In the genomic region with DNA sequence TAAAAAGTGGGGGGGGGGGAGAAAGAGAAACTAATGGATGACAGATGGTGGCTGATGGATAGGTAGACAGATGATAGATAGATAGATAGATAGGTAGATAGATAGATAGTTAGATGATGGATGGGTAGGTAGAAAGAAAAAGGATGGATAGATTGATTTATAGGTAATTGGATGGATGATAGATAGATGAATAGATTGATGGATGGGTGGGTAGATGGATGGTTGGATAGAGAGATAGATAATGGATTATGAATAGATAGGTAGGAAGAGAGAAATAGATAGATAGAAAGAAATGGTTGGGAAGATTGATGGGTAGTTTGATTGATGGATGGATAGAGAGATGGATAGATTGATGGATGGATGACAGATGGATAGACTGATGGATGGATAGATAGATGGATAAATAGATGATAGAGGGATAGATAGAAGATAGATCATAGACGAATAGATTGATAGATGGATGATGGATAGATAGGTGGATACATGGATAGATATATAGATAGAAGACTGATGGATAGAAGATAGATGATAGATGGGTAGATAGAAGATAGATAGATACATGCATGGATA, we compare ENCODE assay signal across 27 cellular contexts.
"Had no signal": no experiment of that assay in that cellular context is flagged by ENCODE, and none has a peak within 500 bp of the region (broad histone marks: within the 10 kb centered on the region; RNA-seq: fewer than 3 reads in every experiment).

No MANE protein-coding gene starts in this region.

- H3K27ac ChIP-seq: neural progenitor cell, ovary, parathyroid adenoma, psoas muscle, right lobe of liver, sigmoid colon, stomach, thoracic aorta, thyroid gland, tibial nerve, upper lobe of left lung, vagina had no signal

- H3K9me3 ChIP-seq: psoas muscle, right lobe of liver, sigmoid colon, stomach, thoracic aorta, thyroid gland, tibial nerve, upper lobe of left lung, vagina had no signal

- H3K9ac ChIP-seq: neural progenitor cell, parathyroid adenoma had no signal

- H3K79me2 ChIP-seq: parathyroid adenoma had no signal

- H2AFZ ChIP-seq: neural progenitor cell, parathyroid adenoma had no signal

- DNase-seq: naive thymus-derived CD4-positive, alpha-beta T cell; natural killer cell; occipital lobe; ovary; psoas muscle; right cardiac atrium; right lobe of liver; small intestine; stimulated activated CD4-positive, alpha-beta T cell treated with anti-CD3 and anti-CD28 coated beads, Interleukin-15, amount 100 ng/mL, for 24 hours; stimulated activated CD4-positive, alpha-beta T cell treated with anti-CD3 and anti-CD28 coated beads, Interleukin-2, amount 100 ng/mL, for 24 hours; stimulated activated CD4-positive, alpha-beta T cell treated with anti-CD3 and anti-CD28 coated beads, Interleukin-2, amount 100 ng/mL, for 48 hours; stimulated activated CD4-positive, alpha-beta T cell treated with anti-CD3 and anti-CD28 coated beads, Interleukin-4, amount 100 ng/mL, for 24 hours; stimulated activated naive B cell treated with anti-CD40 and anti-IgM and Interleukin-4, amounts not matched to agents 10 μg/mL and 1 μg/mL and 100 μg/mL, for 72 hours; stimulated activated naive CD4-positive, alpha-beta T cell treated with Interleukin-2 at 50 U/mL for 16 hours; stomach; thyroid gland; trophoblast cell had no signal

- H3K36me3 Mint-ChIP-seq: naive thymus-derived CD4-positive, alpha-beta T cell; natural killer cell; neural progenitor cell; stimulated activated effector memory CD8-positive, alpha-beta T cell treated with anti-CD3 and anti-CD28 coated beads, Interleukin-12 subunit alpha, Interleukin-12 subunit beta, amount 100 ng/mL, for 72 hours; stimulated activated naive B cell treated with anti-CD40 and anti-IgM and Interleukin-4, amounts not matched to agents 10 μg/mL and 1 μg/mL and 100 μg/mL, for 72 hours had no signal

- H3K27ac Mint-ChIP-seq: naive thymus-derived CD4-positive, alpha-beta T cell; natural killer cell; neural progenitor cell; progenitor cell of endocrine pancreas; stimulated activated effector memory CD8-positive, alpha-beta T cell treated with anti-CD3 and anti-CD28 coated beads, Interleukin-12 subunit alpha, Interleukin-12 subunit beta, amount 100 ng/mL, for 72 hours; stimulated activated naive B cell treated with anti-CD40 and anti-IgM and Interleukin-4, amounts not matched to agents 10 μg/mL and 1 μg/mL and 100 μg/mL, for 72 hours; stimulated activated naive CD8-positive, alpha-beta T cell treated with anti-CD3 and anti-CD28 coated beads, Interleukin-15, Interleukin-2, amounts not matched to agents 100 ng/mL and 50 ng/mL, for 24 hours had no signal

- H3K4me1 ChIP-seq: parathyroid adenoma, psoas muscle, right lobe of liver, stomach, thyroid gland, upper lobe of left lung, vagina had no signal

- H3K27me3 ChIP-seq: neural progenitor cell, ovary, right lobe of liver, sigmoid colon, thyroid gland, tibial nerve, upper lobe of left lung, vagina had no signal

- H3K27me3 Mint-ChIP-seq: stimulated activated naive B cell treated with anti-CD40 and anti-IgM and Interleukin-4, amounts not matched to agents 10 μg/mL and 1 μg/mL and 100 μg/mL, for 72 hours had no signal

- H3K4me3 ChIP-seq: neural progenitor cell, ovary, psoas muscle, right lobe of liver, sigmoid colon, stomach, thoracic aorta, thyroid gland, tibial nerve, upper lobe of left lung, vagina had no signal

- H3K9me3 Mint-ChIP-seq: natural killer cell; neural progenitor cell; stimulated activated effector memory CD8-positive, alpha-beta T cell treated with anti-CD3 and anti-CD28 coated beads, Interleukin-12 subunit alpha, Interleukin-12 subunit beta, amount 100 ng/mL, for 72 hours; stimulated activated naive CD8-positive, alpha-beta T cell treated with anti-CD3 and anti-CD28 coated beads, Interleukin-15, Interleukin-2, amounts not matched to agents 100 ng/mL and 50 ng/mL, for 24 hours had no signal

- H3K4me1 Mint-ChIP-seq: naive thymus-derived CD4-positive, alpha-beta T cell; natural killer cell; stimulated activated effector memory CD8-positive, alpha-beta T cell treated with anti-CD3 and anti-CD28 coated beads, Interleukin-12 subunit alpha, Interleukin-12 subunit beta, amount 100 ng/mL, for 72 hours; stimulated activated naive B cell treated with anti-CD40 and anti-IgM and Interleukin-4, amounts not matched to agents 10 μg/mL and 1 μg/mL and 100 μg/mL, for 72 hours had no signal

- H3K4me3 Mint-ChIP-seq: naive thymus-derived CD4-positive, alpha-beta T cell; natural killer cell; neural progenitor cell; stimulated activated effector memory CD8-positive, alpha-beta T cell treated with anti-CD3 and anti-CD28 coated beads, Interleukin-12 subunit alpha, Interleukin-12 subunit beta, amount 100 ng/mL, for 72 hours; stimulated activated naive B cell treated with anti-CD40 and anti-IgM and Interleukin-4, amounts not matched to agents 10 μg/mL and 1 μg/mL and 100 μg/mL, for 72 hours; stimulated activated naive CD8-positive, alpha-beta T cell treated with anti-CD3 and anti-CD28 coated beads, Interleukin-15, Interleukin-2, amounts not matched to agents 100 ng/mL and 50 ng/mL, for 24 hours had no signal

- H3K4me2 ChIP-seq: neural progenitor cell had no signal

- H3K36me3 ChIP-seq: neural progenitor cell, ovary, right lobe of liver, sigmoid colon, stomach, thoracic aorta, thyroid gland, tibial nerve, upper lobe of left lung, vagina had no signal

- ATAC-seq: naive thymus-derived CD4-positive, alpha-beta T cell; natural killer cell; psoas muscle; right cardiac atrium; right lobe of liver; stimulated activated effector memory CD8-positive, alpha-beta T cell treated with anti-CD3 and anti-CD28 coated beads, Interleukin-12 subunit alpha, Interleukin-12 subunit beta, amount 100 ng/mL, for 72 hours; stimulated activated naive B cell treated with anti-CD40 and anti-IgM and Interleukin-4, amounts not matched to agents 10 μg/mL and 1 μg/mL and 100 μg/mL, for 72 hours had no signal
